11 cellular contexts compared by ENCODE assay signal in the genomic region with DNA sequence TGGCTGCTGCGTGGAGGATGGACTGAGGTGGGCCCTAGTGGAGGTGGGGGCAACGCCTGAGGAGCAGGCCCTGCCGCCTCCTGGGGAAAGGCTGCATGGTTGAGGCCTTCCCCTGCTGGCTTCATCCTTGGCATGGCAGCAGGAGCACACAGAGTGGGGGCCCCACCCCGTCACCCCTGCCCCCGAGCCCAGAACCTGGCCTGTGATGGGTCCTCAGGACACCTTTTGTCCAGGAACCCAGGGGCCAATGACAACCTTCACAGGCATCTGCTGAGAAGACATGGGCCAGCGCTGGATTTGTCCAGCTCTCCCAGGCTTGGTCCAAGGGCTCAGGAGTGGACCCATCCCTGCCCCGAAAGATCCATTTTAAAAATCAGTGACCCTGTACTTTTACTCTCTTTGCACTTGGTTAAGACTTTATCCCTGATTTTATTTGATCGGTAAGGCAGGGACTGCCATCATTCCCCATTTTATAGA. TPM values are rescaled to one million over a fixed set of nuclear protein-coding genes. Genes with fewer than 3 reads are reported as not detected.
DNase-seq lines count a peak whose midpoint lies in the region; ATAC-seq, FAIRE-seq and TF ChIP-seq lines count a peak whose summit lies in the region.
"Had no signal": no experiment of that assay in that cellular context is flagged by ENCODE, and none has a peak within 500 bp of the region (broad histone marks: within the 10 kb centered on the region; RNA-seq: fewer than 3 reads in every experiment).

No MANE protein-coding gene starts in this region.

- no peak overlapping the region for H3K27ac ChIP-seq in parathyroid adenoma

- DNase-seq in D341Med (ENCODE audit: low spot score) (peak; percentile 24), NB4 (ENCODE audit: low read depth) (no peak), fibroblast of mammary gland (ENCODE audit: low read depth) (no peak), NCI-H1092 (lab: John Stamatoyannopoulos, UW) (no peak), frontal cortex (ENCODE audit: low spot score in 2 of 2) (no peak), T1000 (lab: John Stamatoyannopoulos, UW) (no peak)
- DNase-seq: NCI-H526 treated with DMSO at 0.1 percent for 48 hours had no signal

- H3K36me3 ChIP-seq in parathyroid adenoma (ENCODE audit: control insufficient read depth, insufficient read depth, low read length): no peaks in the 10 kb centered on the region

- no peak for FAIRE-seq in frontal cortex (lab: Jason Lieb, UNC)

- TF ChIP-seq CTCF in NB4 (IDR thresholded peaks at IDR 0.05; ENCODE audit: low read depth, low read length) (no peak), fibroblast of mammary gland (conservative IDR thresholded peaks at IDR 0.05; ENCODE audit: control insufficient read depth, insufficient read depth, low read depth, low read length) (no peak), parathyroid adenoma (IDR thresholded peaks at IDR 0.05) (no peak)

- no peaks in the 10 kb centered on the region for H3K9me3 ChIP-seq in parathyroid adenoma (ENCODE audit: control insufficient read depth, low read length)

- no peak for ATAC-seq in GM21423 (IDR thresholded peaks at IDR 0.05; ENCODE audit: unreplicated experiment)

- no peaks in the 10 kb centered on the region for H3K27me3 ChIP-seq in parathyroid adenoma (ENCODE audit: control insufficient read depth, insufficient read depth, low read length)

- peak overlapping the region; percentile 70 for H2AFZ ChIP-seq in parathyroid adenoma

- H3K4me2 ChIP-seq in parathyroid adenoma (ENCODE audit: low read length): no peak overlapping the region

- H3K9ac ChIP-seq in parathyroid adenoma: no peak overlapping the region

- peaks cover 14% of the 10 kb centered on the region for H3K79me2 ChIP-seq in parathyroid adenoma

- H3K4me3 ChIP-seq in NB4 (ENCODE audit: low read depth, low read length) (peak overlapping the region; percentile 66), fibroblast of mammary gland (ENCODE audit: control insufficient read depth, low read depth, low read length) (peak overlapping the region; percentile 52), parathyroid adenoma (ENCODE audit: low read depth, low read length) (no peak overlapping the region)

- TF ChIP-seq POLR2A in NB4 (IDR thresholded peaks at IDR 0.05; ENCODE audit: extremely low read depth, insufficient read length): no peak

- H3K4me1 ChIP-seq in parathyroid adenoma: peaks cover 8% of the 10 kb centered on the region

RNA-seq across cellular contexts. Expression of gene SLC17A9, which starts 0.6 kb away (rescaled TPM):
- under 0.01 TPM for total RNA-seq in frontal cortex
- total RNA-seq: myocyte had no signal

RNA-seq across cellular contexts. Expression of gene GID8, which starts 14.0 kb away (rescaled TPM):
- 57.1 TPM for total RNA-seq in frontal cortex

RNA-seq across cellular contexts. Expression of gene DIDO1, which starts 25.6 kb away (rescaled TPM):
- 37.5 TPM for total RNA-seq in frontal cortex

RNA-seq across cellular contexts. Expression of gene BHLHE23, which starts 54.8 kb away (rescaled TPM):
- total RNA-seq in frontal cortex: not detected
- total RNA-seq: dermis blood vessel endothelial cell, myocyte had no signal
